ENCODE assay signal across 16 cellular contexts in the genomic region with DNA sequence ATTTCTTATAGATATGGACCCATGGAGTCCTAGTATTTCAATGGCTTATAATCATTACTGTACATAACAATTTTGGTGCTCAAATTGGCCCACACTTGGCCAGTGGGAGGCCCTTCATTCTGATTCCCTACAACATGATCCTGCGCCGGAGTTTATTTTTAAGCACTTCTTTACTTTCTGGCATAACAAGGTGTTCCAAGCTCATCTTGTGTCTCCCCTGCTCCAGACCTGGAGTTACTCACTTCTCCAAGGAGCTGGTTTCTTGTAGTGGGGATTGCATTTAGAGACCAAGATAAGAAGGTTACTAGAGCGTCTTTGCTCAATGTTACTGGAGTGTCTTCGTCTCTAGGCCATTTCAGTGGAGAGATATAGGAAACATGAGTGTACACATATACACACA.
DNase-seq lines count a peak whose midpoint lies in the region; ATAC-seq and TF ChIP-seq lines count a peak whose summit lies in the region.
"Had no signal": no experiment of that assay in that cellular context is flagged by ENCODE, and none has a peak within 500 bp of the region (broad histone marks: within the 10 kb centered on the region; RNA-seq: fewer than 3 reads in every experiment).

No MANE protein-coding gene starts in this region.

- H3K27ac ChIP-seq in psoas muscle (peak overlapping the region; percentile 73), thyroid gland (peak overlapping the region; percentile 75 to 84 (median 77))
- no peak overlapping the region for H3K27ac ChIP-seq in CD8-positive, alpha-beta memory T cell (ENCODE audit: low read depth, low read length)

- no peaks in the 10 kb centered on the region for H3K9me3 ChIP-seq in psoas muscle
- no peaks in the 10 kb centered on the region for H3K9me3 ChIP-seq in thyroid gland
- H3K9me3 ChIP-seq in CD8-positive, alpha-beta memory T cell (ENCODE audit: low read length): no peaks in the 10 kb centered on the region
- H3K9me3 ChIP-seq: Caco-2 had no signal

- CTCF ChIA-PET in CD8-positive, alpha-beta memory T cell (lab: Charles Lee): no interaction called here

- H3K27me3 ChIP-seq in psoas muscle (ENCODE audit: insufficient read depth in 3 of 3, low read length in 2 of 3) (no peaks in the 10 kb centered on the region), thyroid gland (no peaks in the 10 kb centered on the region)
- H3K27me3 ChIP-seq in CD8-positive, alpha-beta memory T cell (ENCODE audit: insufficient read depth, low read length, poor library complexity, severe bottlenecking): no peaks in the 10 kb centered on the region

- no peak overlapping the region for H3K4me3 Mint-ChIP-seq in stimulated activated naive CD8-positive, alpha-beta T cell treated with anti-CD3 and anti-CD28 coated beads, Interleukin-15, amount 100 ng/mL, for 72 hours
- no peak overlapping the region for H3K4me3 Mint-ChIP-seq in CD8-positive, alpha-beta memory T cell
- H3K4me3 Mint-ChIP-seq: CD4-positive, alpha-beta memory T cell; GM23338; H9 had no signal

- ATAC-seq in stimulated activated naive CD8-positive, alpha-beta T cell treated with anti-CD3 and anti-CD28 coated beads, Interleukin-15, amount 100 ng/mL, for 72 hours: no peak
- ATAC-seq in stimulated activated naive CD8-positive, alpha-beta T cell treated with anti-CD3 and anti-CD28 coated beads, Interleukin-15, Interleukin-2, amounts not matched to agents 100 U/mL and 50 U/mL, for 24 hours: no peak
- ATAC-seq in psoas muscle (peak in 2 of 4 donors; percentile 30 to 60), GM21723 (IDR thresholded peaks at IDR 0.05; ENCODE audit: unreplicated experiment) (no peak)
- ATAC-seq: GM12878, GM23338, HCT116 had no signal

- peaks cover 32% of the 10 kb centered on the region for H3K4me1 Mint-ChIP-seq in stimulated activated naive CD8-positive, alpha-beta T cell treated with anti-CD3 and anti-CD28 coated beads, Interleukin-15, amount 100 ng/mL, for 72 hours
- H3K4me1 Mint-ChIP-seq in CD8-positive, alpha-beta memory T cell: peaks cover 26 to 47% (median 44%) of the 10 kb centered on the region in 3 donors

- H3K9me3 Mint-ChIP-seq in stimulated activated naive CD8-positive, alpha-beta T cell treated with anti-CD3 and anti-CD28 coated beads, Interleukin-15, amount 100 ng/mL, for 72 hours: no peaks in the 10 kb centered on the region
- no peaks in the 10 kb centered on the region for H3K9me3 Mint-ChIP-seq in CD8-positive, alpha-beta memory T cell
- H3K9me3 Mint-ChIP-seq: CD4-positive, alpha-beta memory T cell; GM23338; H9 had no signal

- no peaks in the 10 kb centered on the region for H3K36me3 ChIP-seq in psoas muscle (ENCODE audit: insufficient read depth in 1 of 2, low read depth in 1 of 2)
- no peaks in the 10 kb centered on the region for H3K36me3 ChIP-seq in thyroid gland
- H3K36me3 ChIP-seq in CD8-positive, alpha-beta memory T cell (ENCODE audit: insufficient read depth, low read length): peaks cover 9% of the 10 kb centered on the region

- H3K27ac Mint-ChIP-seq in stimulated activated naive CD8-positive, alpha-beta T cell treated with anti-CD3 and anti-CD28 coated beads, Interleukin-15, amount 100 ng/mL, for 72 hours: peak overlapping the region; percentile 21 to 73
- no peak overlapping the region for H3K27ac Mint-ChIP-seq in CD8-positive, alpha-beta memory T cell
- H3K27ac Mint-ChIP-seq: GM23338, H9 had no signal

- 50 to 88% (median 54%) methylated on average over 4 of the region's 4 CpGs for WGBS in psoas muscle, 3 donors
- 94 to 97% methylated on average over 4 of the region's 4 CpGs for WGBS in thyroid gland, 2 donors

- H3K4me1 ChIP-seq in psoas muscle (peaks cover 38% of the 10 kb centered on the region), thyroid gland (peaks cover 24 to 48% of the 10 kb centered on the region in 2 donors)
- no peaks in the 10 kb centered on the region for H3K4me1 ChIP-seq in CD8-positive, alpha-beta memory T cell (ENCODE audit: insufficient read depth, low read length)
- H3K4me1 ChIP-seq: Caco-2 had no signal

- H3K27me3 Mint-ChIP-seq in stimulated activated naive CD8-positive, alpha-beta T cell treated with anti-CD3 and anti-CD28 coated beads, Interleukin-15, amount 100 ng/mL, for 72 hours: no peaks in the 10 kb centered on the region
- H3K27me3 Mint-ChIP-seq in CD8-positive, alpha-beta memory T cell: no peaks in the 10 kb centered on the region
- H3K27me3 Mint-ChIP-seq: CD4-positive, alpha-beta memory T cell had no signal

- no peak for TF ChIP-seq CTCF in psoas muscle (IDR thresholded peaks at IDR 0.05)
- TF ChIP-seq CTCF in thyroid gland (IDR thresholded peaks at IDR 0.05): no peak

- POLR2A ChIA-PET in CD8-positive, alpha-beta memory T cell (lab: Charles Lee): no interaction called here

- no peak overlapping the region for H3K4me3 ChIP-seq in psoas muscle
- no peak overlapping the region for H3K4me3 ChIP-seq in thyroid gland (replicated peaks in 1 of 3)
- no peak overlapping the region for H3K4me3 ChIP-seq in CD8-positive, alpha-beta memory T cell (ENCODE audit: low read length)
- H3K4me3 ChIP-seq: GM12878, GM23338 had no signal

- TF ChIP-seq POLR2A in thyroid gland (IDR thresholded peaks at IDR 0.05): no peak

- peaks cover 5 to 39% (median 22%) of the 10 kb centered on the region in 3 donors for H3K36me3 Mint-ChIP-seq in CD8-positive, alpha-beta memory T cell

- intact Hi-C loops in psoas muscle (cut with DNase I): no loop called here
- intact Hi-C loops in thyroid gland (cut with DNase I): no loop called here

- DNase-seq in stimulated activated naive CD8-positive, alpha-beta T cell treated with anti-CD3 and anti-CD28 coated beads, Interleukin-15, amount 100 ng/mL, for 72 hours: no peak
- DNase-seq in stimulated activated naive CD8-positive, alpha-beta T cell treated with anti-CD3 and anti-CD28 coated beads, Interleukin-15, Interleukin-2, amounts not matched to agents 100 U/mL and 50 U/mL, for 24 hours: no peak
- DNase-seq in psoas muscle (no peak), thyroid gland (no peak)
- DNase-seq in CD8-positive, alpha-beta memory T cell: no peak
- DNase-seq: C1 segment of cervical spinal cord; Caco-2; CD4-positive, alpha-beta memory T cell; DMS153; EL; GDM1; H9 had no signal

Comparison
In these comparisons a context has a peak if more than half of its experiments do, and no peak if none do; other contexts are left out.
1. H3K27ac Mint-ChIP-seq: peak in stimulated activated naive CD8-positive, alpha-beta T cell treated with anti-CD3 and anti-CD28 coated beads, Interleukin-15, amount 100 ng/mL, for 72 hours (2 of 2); none in CD8-positive, alpha-beta memory T cell (0 of 8).